26 cellular contexts compared by ENCODE assay signal in genomic region chr7:148670374-148670773, GRCh38.
"Had no signal": no experiment of that assay in that cellular context is flagged by ENCODE, and none has a peak within 500 bp of the region (broad histone marks: within the 10 kb centered on the region; RNA-seq: fewer than 3 reads in every experiment).

No MANE protein-coding gene starts in this region.

- H3K9me3 Mint-ChIP-seq: activated naive CD4-positive, alpha-beta T cell treated with anti-CD3 and anti-CD28 coated beads for 36 hours; stimulated activated effector memory CD8-positive, alpha-beta T cell treated with anti-CD3 and anti-CD28 coated beads, Interleukin-12 subunit alpha, Interleukin-12 subunit beta, amount 100 ng/mL, for 72 hours had no signal

- H3K36me3 Mint-ChIP-seq: stimulated activated effector memory CD8-positive, alpha-beta T cell treated with anti-CD3 and anti-CD28 coated beads, Interleukin-12 subunit alpha, Interleukin-12 subunit beta, amount 100 ng/mL, for 72 hours had no signal

- H3K4me3 Mint-ChIP-seq: activated CD4-positive, alpha-beta T cell treated with anti-CD3 and anti-CD28 coated beads for 36 hours; activated naive CD4-positive, alpha-beta T cell treated with anti-CD3 and anti-CD28 coated beads for 36 hours; activated naive CD8-positive, alpha-beta T cell treated with anti-CD3 and anti-CD28 coated beads for 36 hours; activated T-helper 1 cell treated with anti-CD3 and anti-CD28 coated beads, Interleukin-12 subunit alpha, Interleukin-12 subunit beta, Interleukin-2, Interleukin-4 antibody, amounts not matched to agents 30 ng/mL and 10 ng/mL and 1 ng/mL, durations not matched to agents 14 hours and 24 hours and 36 hours; endodermal cell; naive B cell; stimulated activated effector memory CD8-positive, alpha-beta T cell treated with anti-CD3 and anti-CD28 coated beads, Interleukin-12 subunit alpha, Interleukin-12 subunit beta, amount 100 ng/mL, for 72 hours; T-cell; T-helper 2 cell treated with Interferon-gamma antibody and Interleukin-4, amounts not matched to agents 5 μg/mL and 100 μg/mL, for 36 hours had no signal

- H3K4me3 ChIP-seq: ascending aorta, esophagus muscularis mucosa, heart right ventricle, left lung, lower lobe of right lung, ovary, skin epidermis, suprapubic skin, tibial artery had no signal

- H3K27ac ChIP-seq: ascending aorta, esophagus muscularis mucosa, heart right ventricle, left lung, lower lobe of right lung, ovary, skin epidermis, suprapubic skin, tibial artery had no signal

- H3K4me1 ChIP-seq: ascending aorta, esophagus muscularis mucosa, left lung, lower lobe of right lung, suprapubic skin had no signal

- H3K4me1 Mint-ChIP-seq: naive B cell; stimulated activated effector memory CD8-positive, alpha-beta T cell treated with anti-CD3 and anti-CD28 coated beads, Interleukin-12 subunit alpha, Interleukin-12 subunit beta, amount 100 ng/mL, for 72 hours had no signal

- H3K9me3 ChIP-seq: ascending aorta, left lung, lower lobe of right lung, ovary had no signal

- H3K27ac Mint-ChIP-seq: activated CD4-positive, alpha-beta T cell treated with anti-CD3 and anti-CD28 coated beads for 36 hours; activated naive CD4-positive, alpha-beta T cell treated with anti-CD3 and anti-CD28 coated beads for 36 hours; activated naive CD8-positive, alpha-beta T cell treated with anti-CD3 and anti-CD28 coated beads for 36 hours; activated T-helper 1 cell treated with anti-CD3 and anti-CD28 coated beads, Interleukin-12 subunit alpha, Interleukin-12 subunit beta, Interleukin-2, Interleukin-4 antibody, amounts not matched to agents 30 ng/mL and 10 ng/mL and 1 ng/mL, durations not matched to agents 14 hours and 24 hours and 36 hours; endodermal cell; progenitor cell of endocrine pancreas; stimulated activated effector memory CD8-positive, alpha-beta T cell treated with anti-CD3 and anti-CD28 coated beads, Interleukin-12 subunit alpha, Interleukin-12 subunit beta, amount 100 ng/mL, for 72 hours; T-cell; T-helper 2 cell treated with Interferon-gamma antibody and Interleukin-4, amounts not matched to agents 5 μg/mL and 100 μg/mL, for 36 hours had no signal

- DNase-seq: activated CD4-positive, alpha-beta T cell treated with anti-CD3 and anti-CD28 coated beads for 36 hours; activated CD4-positive, CD25-positive, alpha-beta regulatory T cell; activated CD8-positive, alpha-beta memory T cell treated with anti-CD3 and anti-CD28 coated beads for 24 hours; activated effector memory CD4-positive, alpha-beta T cell treated with anti-CD3 and anti-CD28 coated beads, Interleukin-2, amount 50 U/mL, for 16 hours; activated naive CD4-positive, alpha-beta T cell treated with anti-CD3 and anti-CD28 coated beads for 36 hours; activated naive CD8-positive, alpha-beta T cell treated with anti-CD3 and anti-CD28 coated beads for 36 hours; caudate nucleus; endodermal cell; foreskin melanocyte; heart right ventricle; left lung; lower lobe of right lung; naive B cell; ovary; stimulated activated CD4-positive, alpha-beta T cell treated with anti-CD3 and anti-CD28 coated beads, Interleukin-4, amount 100 ng/mL, for 24 hours; T-cell; tibial artery had no signal

- H3K27me3 Mint-ChIP-seq: activated CD4-positive, alpha-beta T cell treated with anti-CD3 and anti-CD28 coated beads for 36 hours; activated naive CD8-positive, alpha-beta T cell treated with anti-CD3 and anti-CD28 coated beads for 36 hours; progenitor cell of endocrine pancreas; T-cell had no signal

- H3K27me3 ChIP-seq: ascending aorta, heart right ventricle, left lung, ovary, suprapubic skin had no signal

- ATAC-seq: activated CD4-positive, alpha-beta T cell treated with anti-CD3 and anti-CD28 coated beads for 36 hours; heart right ventricle; left lung; lower lobe of right lung; sciatic nerve; stimulated activated effector memory CD8-positive, alpha-beta T cell treated with anti-CD3 and anti-CD28 coated beads, Interleukin-12 subunit alpha, Interleukin-12 subunit beta, amount 100 ng/mL, for 72 hours; T-cell had no signal

- H3K36me3 ChIP-seq: ascending aorta, esophagus muscularis mucosa, heart right ventricle, left lung, lower lobe of right lung, ovary, suprapubic skin, tibial artery had no signal
